11 cellular contexts compared by ENCODE assay signal in the genomic region with DNA sequence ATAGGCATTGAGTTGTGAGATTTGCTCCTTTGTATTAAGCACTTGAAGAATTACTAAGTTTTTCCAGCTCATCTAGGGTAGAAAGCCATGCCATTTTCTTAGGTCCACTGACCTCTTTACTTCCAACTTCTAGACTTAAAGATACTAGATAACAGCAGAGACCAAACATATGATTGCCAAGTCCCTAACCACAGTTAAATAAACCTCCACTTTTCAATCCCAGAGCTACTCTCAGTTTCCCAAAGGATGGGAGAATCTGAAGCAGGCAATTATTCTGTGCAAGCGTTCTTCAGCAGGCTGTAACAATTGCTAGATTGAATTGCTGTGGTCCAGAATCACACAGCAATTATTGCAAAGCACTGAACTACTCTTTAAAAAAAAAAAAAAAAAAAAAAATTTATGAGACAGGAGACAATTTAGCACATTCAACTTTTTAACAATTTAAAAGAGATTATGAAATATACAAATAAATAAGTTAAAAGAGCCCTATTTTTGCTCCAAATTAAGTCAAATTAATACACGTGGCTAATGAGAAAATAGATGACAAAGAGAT.
DNase-seq lines count a peak whose midpoint lies in the region; ATAC-seq and TF ChIP-seq lines count a peak whose summit lies in the region.
"Had no signal": no experiment of that assay in that cellular context is flagged by ENCODE, and none has a peak within 500 bp of the region (broad histone marks: within the 10 kb centered on the region; RNA-seq: fewer than 3 reads in every experiment).

No MANE protein-coding gene starts in this region.

- no peaks in the 10 kb centered on the region for H3K9me3 Mint-ChIP-seq in activated CD4-positive, alpha-beta T cell treated with anti-CD3 and anti-CD28 coated beads, Interleukin-2, amount 10 ng/mL, durations not matched to agents 24 days and 14 days
- H3K9me3 Mint-ChIP-seq in activated CD8-positive, alpha-beta T cell treated with anti-CD3 and anti-CD28 coated beads, Interleukin-2, amount 10 ng/mL, durations not matched to agents 7 days and 5 days (ENCODE audit: insufficient read depth), result no peaks in the 10 kb centered on the region
- no peaks in the 10 kb centered on the region for H3K9me3 Mint-ChIP-seq in neural progenitor cell

- peak overlapping the region; percentile 96 for H3K27ac ChIP-seq in KMS-11
- H3K27ac ChIP-seq in neural progenitor cell, result no peak overlapping the region
- H3K27ac ChIP-seq: esophagus muscularis mucosa had no signal

- peaks cover 20% of the 10 kb centered on the region for H3K4me1 ChIP-seq in KMS-11 (ENCODE audit: low read depth, poor library complexity, severe bottlenecking)
- peaks cover 25% of the 10 kb centered on the region for H3K4me1 ChIP-seq in neural progenitor cell

- no peak for DNase-seq in activated CD4-positive, alpha-beta T cell treated with anti-CD3 and anti-CD28 coated beads, Interleukin-2, amount 10 ng/mL, durations not matched to agents 24 days and 14 days
- no peak for DNase-seq in activated CD4-positive, alpha-beta T cell treated with anti-CD3 and anti-CD28 coated beads, Interleukin-2, amount 50 U/mL, for 1 hour
- DNase-seq in activated CD8-positive, alpha-beta T cell treated with anti-CD3 and anti-CD28 coated beads, Interleukin-2, amount 10 ng/mL, durations not matched to agents 7 days and 5 days, result no peak
- DNase-seq in neural progenitor cell (ENCODE audit: low spot score) (no peak), NK-92 (lab: John Stamatoyannopoulos, UW; ENCODE audit: unreplicated experiment) (no peak), medulla oblongata (ENCODE audit: extremely low spot score) (no peak), HT-29 (ENCODE audit: low spot score) (no peak)
- DNase-seq: activated effector memory CD4-positive, alpha-beta T cell treated with anti-CD3 and anti-CD28 coated beads, Interleukin-2, amount 50 U/mL, for 16 hours; mucosa of descending colon had no signal

- H3F3A ChIP-seq in neural progenitor cell (ENCODE audit: low read depth), result peaks cover 71% of the 10 kb centered on the region

- no peak for ATAC-seq in activated CD8-positive, alpha-beta T cell treated with anti-CD3 and anti-CD28 coated beads, Interleukin-2, amount 10 ng/mL, durations not matched to agents 7 days and 5 days
- ATAC-seq: mucosa of descending colon had no signal

- H3K4me3 ChIP-seq in KMS-11 (IDR thresholded peaks at IDR 0.05; ENCODE audit: insufficient read depth, low read depth, low read length) (no peak overlapping the region), neural progenitor cell (no peak overlapping the region)
- H3K4me3 ChIP-seq: esophagus muscularis mucosa, mucosa of descending colon had no signal

- H3K4me1 Mint-ChIP-seq in activated CD4-positive, alpha-beta T cell treated with anti-CD3 and anti-CD28 coated beads, Interleukin-2, amount 10 ng/mL, durations not matched to agents 24 days and 14 days, result peaks cover 31% of the 10 kb centered on the region
- H3K4me1 Mint-ChIP-seq in activated CD8-positive, alpha-beta T cell treated with anti-CD3 and anti-CD28 coated beads, Interleukin-2, amount 10 ng/mL, durations not matched to agents 7 days and 5 days (ENCODE audit: low read depth), result peaks cover 44% of the 10 kb centered on the region
- H3K4me1 Mint-ChIP-seq in neural progenitor cell, result peaks cover 39% of the 10 kb centered on the region

- peaks cover 15% of the 10 kb centered on the region for H3K36me3 Mint-ChIP-seq in activated CD4-positive, alpha-beta T cell treated with anti-CD3 and anti-CD28 coated beads, Interleukin-2, amount 10 ng/mL, durations not matched to agents 24 days and 14 days (ENCODE audit: low read depth)
- peaks cover 34% of the 10 kb centered on the region for H3K36me3 Mint-ChIP-seq in activated CD8-positive, alpha-beta T cell treated with anti-CD3 and anti-CD28 coated beads, Interleukin-2, amount 10 ng/mL, durations not matched to agents 7 days and 5 days (ENCODE audit: low read depth)
- H3K36me3 Mint-ChIP-seq in neural progenitor cell, result peaks cover 3% of the 10 kb centered on the region

- H3K36me3 ChIP-seq in KMS-11 (ENCODE audit: insufficient read depth) (peaks cover 10% of the 10 kb centered on the region; the same call in 1 of the 2 replicates), neural progenitor cell (no peaks in the 10 kb centered on the region)

- CTCF ChIA-PET in activated CD8-positive, alpha-beta T cell treated with anti-CD3 and anti-CD28 coated beads, Interleukin-2, amount 10 ng/mL, durations not matched to agents 7 days and 5 days (lab: Charles Lee), result interaction anchor here (1.0 to 5.4 kb wide), 4 partner anchors 11 to 18 kb away, joined by 3 to 31 read pairs (median 22); a partner anchor contains a TSS

- no peaks in the 10 kb centered on the region for H3K27me3 Mint-ChIP-seq in activated CD4-positive, alpha-beta T cell treated with anti-CD3 and anti-CD28 coated beads, Interleukin-2, amount 10 ng/mL, durations not matched to agents 24 days and 14 days
- H3K27me3 Mint-ChIP-seq in activated CD8-positive, alpha-beta T cell treated with anti-CD3 and anti-CD28 coated beads, Interleukin-2, amount 10 ng/mL, durations not matched to agents 7 days and 5 days (ENCODE audit: low read depth), result no peaks in the 10 kb centered on the region
- peaks cover 4% of the 10 kb centered on the region for H3K27me3 Mint-ChIP-seq in neural progenitor cell (ENCODE audit: insufficient read depth, low read depth)

- H3K4me3 Mint-ChIP-seq in activated CD4-positive, alpha-beta T cell treated with anti-CD3 and anti-CD28 coated beads, Interleukin-2, amount 10 ng/mL, durations not matched to agents 24 days and 14 days, result peak overlapping the region; percentile 59
- H3K4me3 Mint-ChIP-seq in activated CD8-positive, alpha-beta T cell treated with anti-CD3 and anti-CD28 coated beads, Interleukin-2, amount 10 ng/mL, durations not matched to agents 7 days and 5 days, result peak overlapping the region; percentile 53
- peak overlapping the region; percentile 66 for H3K4me3 Mint-ChIP-seq in neural progenitor cell

- peak overlapping the region; percentile 80 for H3K27ac Mint-ChIP-seq in activated CD4-positive, alpha-beta T cell treated with anti-CD3 and anti-CD28 coated beads, Interleukin-2, amount 10 ng/mL, durations not matched to agents 24 days and 14 days
- H3K27ac Mint-ChIP-seq in activated CD8-positive, alpha-beta T cell treated with anti-CD3 and anti-CD28 coated beads, Interleukin-2, amount 10 ng/mL, durations not matched to agents 7 days and 5 days, result peak overlapping the region; percentile 70
- H3K27ac Mint-ChIP-seq in neural progenitor cell, result peak overlapping the region; percentile 94

- intact Hi-C loops in activated CD4-positive, alpha-beta T cell treated with anti-CD3 and anti-CD28 coated beads, Interleukin-2, amount 10 ng/mL, durations not matched to agents 24 days and 14 days (cut with micrococcal nuclease), result no loop called here

- TF ChIP-seq CTCF in KMS-11 (conservative IDR thresholded peaks at IDR 0.05; ENCODE audit: low read depth, low read length), result no peak
- no peak for TF ChIP-seq CTCF in neural progenitor cell (IDR thresholded peaks at IDR 0.05)

- H3K9ac ChIP-seq in KMS-11 (peak overlapping the region; percentile 100), neural progenitor cell (no peak overlapping the region)

- no peaks in the 10 kb centered on the region for H3K9me3 ChIP-seq in neural progenitor cell (ENCODE audit: low read depth)
- H3K9me3 ChIP-seq: esophagus muscularis mucosa, mucosa of descending colon had no signal

- peaks cover 79% of the 10 kb centered on the region for H3K79me2 ChIP-seq in KMS-11 (ENCODE audit: insufficient read depth, low read depth)
- peaks cover 51% of the 10 kb centered on the region for H3K79me2 ChIP-seq in neural progenitor cell (ENCODE audit: low read depth)

- no peaks in the 10 kb centered on the region for H4K20me1 ChIP-seq in KMS-11 (ENCODE audit: insufficient read depth)
- H4K20me1 ChIP-seq in neural progenitor cell (ENCODE audit: low read depth), result peaks cover 12% of the 10 kb centered on the region

- POLR2A ChIA-PET in activated CD8-positive, alpha-beta T cell treated with anti-CD3 and anti-CD28 coated beads, Interleukin-2, amount 10 ng/mL, durations not matched to agents 7 days and 5 days (lab: Charles Lee), result interaction anchor here (0.7 to 16.1 kb wide), 14 partner anchors 12 to 1112 kb away, joined by 3 to 1009 read pairs (median 51); a partner anchor contains a TSS

- H3K27me3 ChIP-seq in KMS-11 (ENCODE audit: insufficient read depth, low read depth) (no peaks in the 10 kb centered on the region), neural progenitor cell (no peaks in the 10 kb centered on the region)
- H3K27me3 ChIP-seq: esophagus muscularis mucosa had no signal

- peak overlapping the region; percentile 67 for H3K4me2 ChIP-seq in KMS-11
- H3K4me2 ChIP-seq in neural progenitor cell, result no peak overlapping the region

- H2AFZ ChIP-seq in KMS-11 (ENCODE audit: low read depth) (no peak overlapping the region), neural progenitor cell (replicated peaks) (no peak overlapping the region)
